ENCODE assay signal across 8 cellular contexts in genomic region chr13:114314074-114314912, GRCh38. TPM values are rescaled to one million over a fixed set of nuclear protein-coding genes. Genes with fewer than 3 reads are reported as not detected.
DNase-seq lines count a peak whose midpoint lies in the region; ATAC-seq, FAIRE-seq and TF ChIP-seq lines count a peak whose summit lies in the region.

TSS of gene CHAMP1 (plus strand) at chr13:114314503. CDS start at chr13:114323843, 9,340 bp downstream.

- peak within 1 kb of the TSS; percentile 89 for H3K27ac ChIP-seq in HepG2 (ENCODE audit: extremely low read length, insufficient read depth, low read length)

- in situ Hi-C loops in HepG2 (cut with HindIII; ENCODE audit: extremely low pct_ligation_motif_present, low pct_unique_long_range_greater_than_20kb): no loop called here

- no TSS peak for BruUV-seq in HepG2 (replicated peaks; lab: Mats Ljungman, UMichigan)

- peak within 1 kb of the TSS; percentile 82 for H3K4me2 ChIP-seq in HepG2 (ENCODE audit: low read depth, low read length)

- peak; percentile 91 for TF ChIP-seq POLR2A in HepG2 (IDR thresholded peaks at IDR 0.05; ENCODE audit: insufficient read depth in 1 of 2, low read depth in 2 of 2, low read length in 2 of 2)

- H3K4me3 ChIP-seq in HepG2 (replicated peaks in 1 of 3; ENCODE audit: insufficient read depth in 1 of 3, low read depth in 2 of 3, low read length in 3 of 3): peak within 1 kb of the TSS; percentile 71 to 83 (median 82)

- no peaks in the 10 kb centered on the region for H3K36me3 ChIP-seq in HepG2 (replicated peaks in 1 of 2; ENCODE audit: control insufficient read depth in 1 of 2, insufficient read depth in 2 of 2, low read length in 2 of 2)

- H3K9me3 ChIP-seq in HepG2 (ENCODE audit: low read length): no peaks in the 10 kb centered on the region

- TF ChIP-seq RAD21 in HepG2 (CRISPR knock-in tag; IDR thresholded peaks at IDR 0.05): peak; percentile 65

- FAIRE-seq in HepG2 (lab: Jason Lieb, UNC): no peak

- H4K20me1 ChIP-seq in HepG2 (ENCODE audit: insufficient read depth, low read length): no peaks in the 10 kb centered on the region

- peak within 1 kb of the TSS; percentile 87 for H3K9ac ChIP-seq in HepG2 (ENCODE audit: insufficient read depth, low read depth, low read length)

- CTCF ChIA-PET in HepG2 (lab: Yijun Ruan, JAX; ENCODE audit: low intra/inter-chr PET ratio, low total read pairs): no interaction called here

- TF ChIP-seq EP300 in HepG2 (IDR thresholded peaks at IDR 0.05; ENCODE audit: low read depth in 2 of 2, low read length in 2 of 2) (no peak), HepG2 (CRISPR knock-in tag; IDR thresholded peaks at IDR 0.05; ENCODE audit: borderline replicate concordance) (peak; percentile 56)

- whole genome bisulfite sequencing in HepG2 (ENCODE audit: low lambda C conversion rate): 0% methylated on average over 22 of the region's 107 CpGs

- peak; percentile 99 for DNase-seq in CD1c-positive myeloid dendritic cell (ENCODE audit: extremely low spot score)
- DNase-seq in NCI-H748 treated with DMSO at 0.1 percent for 48 hours (lab: John Stamatoyannopoulos, UW): peak; percentile 85
- peak; percentile 92 to 96 for DNase-seq in activated CD4-positive, alpha-beta T cell treated with anti-CD3 and anti-CD28 coated beads, Interleukin-2, amount 50 U/mL, for 48 hours
- DNase-seq in dermis blood vessel endothelial cell: peak; percentile 97
- DNase-seq in HepG2 (ENCODE audit: low spot score): peak; percentile 90
- DNase-seq in stimulated activated CD4-positive, alpha-beta T cell treated with anti-CD3 and anti-CD28 coated beads, Interleukin-2, amount 100 ng/mL, for 48 hours: peak; percentile 94 to 95

- ATAC-seq in GM19397 (IDR thresholded peaks at IDR 0.05; ENCODE audit: unreplicated experiment) (peak; percentile 92), HG03565 (IDR thresholded peaks at IDR 0.05; ENCODE audit: unreplicated experiment) (peak; percentile 79), HepG2 (peak; percentile 90)

- H2AFZ ChIP-seq in HepG2 (ENCODE audit: low read length): peak within 1 kb of the TSS; percentile 66

- peaks cover 42% of the 10 kb centered on the region for H3K79me2 ChIP-seq in HepG2 (ENCODE audit: insufficient read depth, low read length)

- no peaks in the 10 kb centered on the region; a peak in 1 of 5 replicates for H3K27me3 ChIP-seq in HepG2 (ENCODE audit: control insufficient read depth in 1 of 2, insufficient read depth in 2 of 2, low read length in 2 of 2)

- TF ChIP-seq CTCF in HepG2 (CRISPR knock-in tag; IDR thresholded peaks at IDR 0.05): no peak; the same call in 1 of the 2 replicates

- POLR2A ChIA-PET in HepG2 (lab: Yijun Ruan, JAX): interaction anchor here (3.7 kb wide), 1 partner anchor 33 kb away, joined by 15 read pairs; the partner anchor contains the start of gene UPF3A

- peaks cover 61% of the 10 kb centered on the region for H3K4me1 ChIP-seq in HepG2 (ENCODE audit: insufficient read depth, low read length)

- intact Hi-C loops in HepG2 (cut with micrococcal nuclease; ENCODE audit: unreplicated experiment): loop anchor here (2.0 kb wide), 1 partner anchor 33 kb away; the partner anchor contains the start of gene UPF3A

TF ChIP-seq in HepG2, 621 proteins besides CTCF, POLR2A, EP300 and RAD21 (continues in another document):
- TF ChIP-seq TMF1 (CRISPR knock-in tag; IDR thresholded peaks at IDR 0.05; ENCODE audit: low read depth) (0 out of 2 replicates have a peak, but pooled peaks have one; percentile 80), ARNTL (CRISPR knock-in tag; IDR thresholded peaks at IDR 0.05) (peak; percentile 63), ARID5B (CRISPR knock-in tag; IDR thresholded peaks at IDR 0.05) (peak; percentile 47; the same call in 1 of the 2 replicates), DNMT3B (CRISPR knock-in tag; conservative IDR thresholded peaks at IDR 0.05) (no peak), ZNF530 (CRISPR knock-in tag; IDR thresholded peaks at IDR 0.05; ENCODE audit: low read depth) (no peak), PAF1 (CRISPR knock-in tag; IDR thresholded peaks at IDR 0.05) (no peak), NCOA5 (CRISPR knock-in tag; IDR thresholded peaks at IDR 0.05) (no peak), MXI1 (IDR thresholded peaks at IDR 0.05; ENCODE audit: borderline replicate concordance, low read depth, low read length) (peak; percentile 73; the same call in 1 of the 3 replicates), ZNF709 (CRISPR knock-in tag; IDR thresholded peaks at IDR 0.05) (peak; percentile 96), ZBTB44 (CRISPR knock-in tag; IDR thresholded peaks at IDR 0.05) (0 out of 2 replicates have a peak, but pooled peaks have one; percentile 42), ZNF713 (CRISPR knock-in tag; IDR thresholded peaks at IDR 0.05) (peak; percentile 82; the same call in 1 of the 2 replicates), PHF8 (CRISPR knock-in tag; IDR thresholded peaks at IDR 0.05) (peak; percentile 82)

RNA-seq across cellular contexts. Expression of gene CHAMP1, which starts in this region (rescaled TPM):
- 10.7 and 11.0 TPM in 2 replicates for total RNA-seq in dermis blood vessel endothelial cell
- total RNA-seq in HepG2 (2016; rRNA removed; fragmentation: Illumina TruSeq; extraction: Trizol): 9.7 and 14.6 TPM in 2 replicates
- 20.2 and 30.6 TPM in 2 replicates for total RNA-seq in HepG2 (2016; cell fraction: cytosol; rRNA removed; fragmentation: Illumina TruSeq; extraction: Trizol; ENCODE audit: low read depth)
- 8.1 and 12.3 TPM in 2 replicates for total RNA-seq in HepG2 (2016; cell fraction: insoluble cytoplasmic fraction; rRNA removed; fragmentation: Illumina TruSeq; extraction: Trizol)
- total RNA-seq in HepG2 (2016; cell fraction: membrane; rRNA removed; fragmentation: Illumina TruSeq; extraction: Trizol): 22.3 and 23.9 TPM in 2 replicates
- 8.7 and 11.3 TPM in 2 replicates for total RNA-seq in HepG2 (2016; cell fraction: nucleus; rRNA removed; fragmentation: Illumina TruSeq; extraction: Trizol)
- 7.9 and 8.4 TPM in 2 replicates for polyA plus RNA-seq in HepG2 (2011; rRNA removed)
- polyA plus RNA-seq in HepG2 (2011; cell fraction: cytosol; rRNA removed): 7.1 and 9.5 TPM in 2 replicates
- 7.5 and 7.6 TPM in 2 replicates for polyA plus RNA-seq in HepG2 (2011; cell fraction: nucleus; rRNA removed)
- 9.5 and 13.4 TPM in 2 replicates for polyA plus RNA-seq in HepG2 (2012)
- 26.2 and 31.0 TPM in 2 replicates for polyA plus RNA-seq in HepG2 (2016; cell fraction: cytosol; fragmentation: Illumina TruSeq; extraction: Trizol; ENCODE audit: low read depth)
- 26.0 and 33.1 TPM in 2 replicates for polyA plus RNA-seq in HepG2 (2016; cell fraction: insoluble cytoplasmic fraction; fragmentation: Illumina TruSeq; extraction: Trizol; ENCODE audit: low read depth)
- polyA plus RNA-seq in HepG2 (2016; cell fraction: membrane; fragmentation: Illumina TruSeq; extraction: Trizol; ENCODE audit: low read depth): 16.6 and 17.8 TPM in 2 replicates
- 25.6 and 26.9 TPM in 2 replicates for polyA plus RNA-seq in HepG2 (2016; cell fraction: nucleus; fragmentation: Illumina TruSeq; extraction: Trizol; ENCODE audit: insufficient read depth, low read depth)
- polyA minus RNA-seq in HepG2 (2011; rRNA and poly(A)+ RNA removed; ENCODE audit: low replicate concordance): 4.3 and 13.1 TPM in 2 replicates
- polyA minus RNA-seq in HepG2 (2011; cell fraction: cytosol; rRNA and poly(A)+ RNA removed): 7.6 and 9.4 TPM in 2 replicates
- polyA minus RNA-seq in HepG2 (2011; cell fraction: nucleus; rRNA and poly(A)+ RNA removed): 10.2 and 12.1 TPM in 2 replicates

Comparison
In these comparisons a context has a peak if more than half of its experiments do, and no peak if none do; other contexts are left out.
1. Peak in every context shown above with its lines: DNase-seq, ATAC-seq, H3K4me3 ChIP-seq and H3K27ac ChIP-seq.